ENCODE assay signal across 27 cellular contexts in genomic region chr6:13080462-13081188, GRCh38.
"Had no signal": no experiment of that assay in that cellular context is flagged by ENCODE, and none has a peak within 500 bp of the region (broad histone marks: within the 10 kb centered on the region; RNA-seq: fewer than 3 reads in every experiment).

No MANE protein-coding gene starts in this region.

- H3K27me3 Mint-ChIP-seq: progenitor cell of endocrine pancreas had no signal

- H3K9me3 Mint-ChIP-seq: effector memory CD8-positive, alpha-beta T cell; memory B cell; natural killer cell had no signal

- H3K9me3 ChIP-seq: colonic mucosa, gastroesophageal sphincter, heart right ventricle, sigmoid colon, stomach, testis, transverse colon, upper lobe of right lung, uterus had no signal

- H3K4me1 Mint-ChIP-seq: memory B cell; natural killer cell; stimulated activated effector memory CD8-positive, alpha-beta T cell treated with anti-CD3 and anti-CD28 coated beads, Interleukin-12 subunit alpha, Interleukin-12 subunit beta, amount 100 ng/mL, for 72 hours had no signal

- H3K36me3 Mint-ChIP-seq: memory B cell; natural killer cell; stimulated activated effector memory CD8-positive, alpha-beta T cell treated with anti-CD3 and anti-CD28 coated beads, Interleukin-12 subunit alpha, Interleukin-12 subunit beta, amount 100 ng/mL, for 72 hours had no signal

- ATAC-seq: effector memory CD8-positive, alpha-beta T cell; esophagus mucosa; gastroesophageal sphincter; left colon; natural killer cell; stimulated activated effector memory CD8-positive, alpha-beta T cell treated with anti-CD3 and anti-CD28 coated beads, Interleukin-12 subunit alpha, Interleukin-12 subunit beta, amount 100 ng/mL, for 72 hours; upper lobe of right lung had no signal

- H3K4me3 Mint-ChIP-seq: effector memory CD8-positive, alpha-beta T cell; memory B cell; natural killer cell; stimulated activated effector memory CD8-positive, alpha-beta T cell treated with anti-CD3 and anti-CD28 coated beads, Interleukin-12 subunit alpha, Interleukin-12 subunit beta, amount 100 ng/mL, for 72 hours had no signal

- H3K4me1 ChIP-seq: colonic mucosa, gastroesophageal sphincter, parathyroid adenoma, transverse colon, uterus had no signal

- H3K27ac Mint-ChIP-seq: effector memory CD8-positive, alpha-beta T cell; memory B cell; natural killer cell; stimulated activated effector memory CD8-positive, alpha-beta T cell treated with anti-CD3 and anti-CD28 coated beads, Interleukin-12 subunit alpha, Interleukin-12 subunit beta, amount 100 ng/mL, for 72 hours had no signal

- H3K4me3 ChIP-seq: colonic mucosa, gastroesophageal sphincter, heart right ventricle, lung, sigmoid colon, stomach, testis, transverse colon, upper lobe of right lung, uterus had no signal

- H3K36me3 ChIP-seq: colonic mucosa, gastroesophageal sphincter, heart right ventricle, sigmoid colon, stomach, transverse colon, upper lobe of right lung, uterus had no signal

- H3K27me3 ChIP-seq: colonic mucosa, gastroesophageal sphincter, heart right ventricle, sigmoid colon, stomach, testis, transverse colon, upper lobe of right lung, uterus had no signal

- H3K27ac ChIP-seq: colonic mucosa, epithelial cell of prostate, gastroesophageal sphincter, parathyroid adenoma, sigmoid colon, stomach, transverse colon, upper lobe of right lung, uterus had no signal

- DNase-seq: central memory CD4-positive, alpha-beta T cell; colonic mucosa; dermis blood vessel endothelial cell; effector memory CD8-positive, alpha-beta T cell; foreskin fibroblast; heart right ventricle; hippocampal formation; left colon; natural killer cell; occipital lobe; sigmoid colon; stimulated activated CD4-positive, alpha-beta T cell treated with anti-CD3 and anti-CD28 coated beads, Interleukin-2, amount 100 ng/mL, for 24 hours; stimulated activated CD4-positive, alpha-beta T cell treated with anti-CD3 and anti-CD28 coated beads, Interleukin-4, amount 100 ng/mL, for 24 hours; stimulated activated naive CD4-positive, alpha-beta T cell treated with Interleukin-2 at 50 U/mL for 16 hours; stomach; testis; transverse colon; upper lobe of right lung; uterus had no signal
